8 cellular contexts compared by ENCODE assay signal in genomic region chr7:100827330-100828226, GRCh38. TPM values are rescaled to one million over a fixed set of nuclear protein-coding genes. Genes with fewer than 3 reads are reported as not detected.
DNase-seq lines count a peak whose midpoint lies in the region; ATAC-seq and TF ChIP-seq lines count a peak whose summit lies in the region.

Gene EPHB4, minus strand, starts transcription at chr7:100827523. Its CDS starts 493 bp downstream, at chr7:100827030.

- H3K36me3 Mint-ChIP-seq in activated naive CD8-positive, alpha-beta T cell: peaks cover 2% of the 10 kb centered on the region
- no peaks in the 10 kb centered on the region for H3K36me3 Mint-ChIP-seq in glutamatergic neuron (ENCODE audit: unreplicated experiment)

- no peaks in the 10 kb centered on the region for H3K9me3 Mint-ChIP-seq in activated naive CD8-positive, alpha-beta T cell (ENCODE audit: low read depth)
- H3K9me3 Mint-ChIP-seq in glutamatergic neuron (ENCODE audit: unreplicated experiment): peaks cover 11% of the 10 kb centered on the region

- TF ChIP-seq CTCF in LNCAP (IDR thresholded peaks at IDR 0.05): peak; percentile 21; the same call in 1 of the 2 replicates
- TF ChIP-seq CTCF in glutamatergic neuron (IDR thresholded peaks at IDR 0.05; ENCODE audit: partially characterized antibody, unreplicated experiment): no peak
- no peak for TF ChIP-seq CTCF in omental fat pad (IDR thresholded peaks at IDR 0.05)
- TF ChIP-seq CTCF in GM10248 (IDR thresholded peaks at IDR 0.05; ENCODE audit: control extremely low read depth, extremely low read depth, low read depth, missing control alignments): no peak

- POLR2A ChIA-PET in GM10248 (lab: Yijun Ruan, JAX): interaction anchor here (0.7 kb wide), 1 partner anchor 397 kb away, joined by 9 read pairs; no protein-coding TSS in a partner anchor

- peak within 1 kb of the TSS; percentile 85 for H3K4me3 Mint-ChIP-seq in activated naive CD8-positive, alpha-beta T cell
- peak within 1 kb of the TSS; percentile 93 for H3K4me3 Mint-ChIP-seq in glutamatergic neuron (ENCODE audit: unreplicated experiment)

- peaks cover 18% of the 10 kb centered on the region for H3K27me3 Mint-ChIP-seq in activated naive CD8-positive, alpha-beta T cell
- peaks cover 24% of the 10 kb centered on the region for H3K27me3 Mint-ChIP-seq in glutamatergic neuron (ENCODE audit: unreplicated experiment)

- H3K27ac Mint-ChIP-seq in activated naive CD8-positive, alpha-beta T cell: no peak within 1 kb of the TSS
- peak within 1 kb of the TSS; percentile 89 for H3K27ac Mint-ChIP-seq in glutamatergic neuron (ENCODE audit: unreplicated experiment)

- CTCF ChIA-PET in GM10248 (lab: Yijun Ruan, JAX): interaction anchor here (1.3 to 2.6 kb wide), 2 partner anchors 20 to 25 kb away, joined by 3 to 8 read pairs; partner anchors contain the start of gene SLC12A9

- DNase-seq in EL (peak; percentile 89), glutamatergic neuron (peak; percentile 67), omental fat pad (ENCODE audit: low spot score) (peak; percentile 55), GM10248 (ENCODE audit: extremely low spot score) (no peak)

- peaks cover 21% of the 10 kb centered on the region for H3K4me1 Mint-ChIP-seq in activated naive CD8-positive, alpha-beta T cell (ENCODE audit: low read depth)
- peaks cover 10% of the 10 kb centered on the region for H3K4me1 Mint-ChIP-seq in glutamatergic neuron (ENCODE audit: low read depth, unreplicated experiment)

- ATAC-seq in omental fat pad (ENCODE audit: low FRiP score) (peak; percentile 84), GM18858 (IDR thresholded peaks at IDR 0.05; ENCODE audit: unreplicated experiment) (no peak), HG02884 (IDR thresholded peaks at IDR 0.05; ENCODE audit: unreplicated experiment) (no peak)

RNA-seq across cellular contexts. Expression of gene EPHB4, which starts in this region (rescaled TPM):
- 21.5 TPM for total RNA-seq in glutamatergic neuron (ENCODE audit: unreplicated experiment)
- total RNA-seq in omental fat pad: 10 to 100 TPM; 24.3 to 73.5 (median 37.4) TPM
